ENCODE assay signal across 8 cellular contexts in the genomic region with DNA sequence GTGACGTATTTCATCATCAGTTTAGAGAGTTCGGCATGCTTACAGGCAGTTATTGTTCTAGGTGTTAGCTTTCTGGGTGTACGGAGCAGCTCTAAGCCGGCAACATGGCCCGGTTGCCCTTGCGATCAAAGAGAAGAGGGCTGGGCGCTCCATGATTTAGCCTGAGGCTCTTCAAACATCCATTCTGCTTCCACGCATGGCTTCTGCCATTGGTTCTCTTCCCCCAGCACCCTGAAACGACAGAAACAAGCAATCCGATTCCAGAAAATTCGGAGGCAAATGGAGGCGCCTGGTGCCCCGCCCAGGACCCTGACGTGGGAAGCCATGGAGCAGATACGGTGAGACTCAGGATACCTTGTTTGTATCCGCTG. TPM values are rescaled to one million over a fixed set of nuclear protein-coding genes. Genes with fewer than 3 reads are reported as not detected.
DNase-seq lines count a peak whose midpoint lies in the region; ATAC-seq, FAIRE-seq and TF ChIP-seq lines count a peak whose summit lies in the region.

No MANE protein-coding gene starts in this region.

- no peaks in the 10 kb centered on the region for H3K27me3 ChIP-seq in mammary epithelial cell (ENCODE audit: insufficient read depth, low read length)

- TF ChIP-seq CTCF in mammary epithelial cell (conservative IDR thresholded peaks at IDR 0.05 in 1 of 2, IDR thresholded peaks at IDR 0.05 in 1 of 2; ENCODE audit: extremely low read depth in 1 of 2, insufficient read depth in 1 of 2, low read depth in 1 of 2, low read length in 2 of 2), result no peak

- intact Hi-C loops in mammary epithelial cell (cut with micrococcal nuclease), result no loop called here

- peaks cover 37% of the 10 kb centered on the region for H3K4me1 ChIP-seq in mammary epithelial cell (ENCODE audit: insufficient read depth, low read length)

- peaks cover 26% of the 10 kb centered on the region for H3K36me3 Mint-ChIP-seq in T-cell

- H3K27me3 Mint-ChIP-seq in T-cell, result no peaks in the 10 kb centered on the region

- TF ChIP-seq POLR2A in GM12891 (IDR thresholded peaks at IDR 0.05; ENCODE audit: low read depth, low read length), result no peak

- in situ Hi-C loops in mammary epithelial cell (cut with MboI; ENCODE audit: low sequenced_read_pairs in 2 of 2), result no loop called here

- peak overlapping the region; percentile 63 for H3K9ac ChIP-seq in mammary epithelial cell (ENCODE audit: insufficient read depth, low read length)

- FAIRE-seq in GM12891 (lab: Jason Lieb, UNC), result no peak

- H3K4me3 Mint-ChIP-seq in T-cell, result peak overlapping the region; percentile 95 to 97 (median 95)

- peak overlapping the region; percentile 70 for H3K27ac ChIP-seq in mammary epithelial cell (ENCODE audit: insufficient read depth, low read depth, low read length)

- H4K20me1 ChIP-seq in mammary epithelial cell (ENCODE audit: insufficient read depth, low read length), result no peaks in the 10 kb centered on the region

- peak; percentile 14 for ATAC-seq in HG03354 (IDR thresholded peaks at IDR 0.05; ENCODE audit: poor library complexity, severe bottlenecking, unreplicated experiment)
- peak; percentile 26 to 39 (median 36) for ATAC-seq in T-cell (replicated peaks in 1 of 4)

- DNase-seq in activated effector memory CD4-positive, alpha-beta T cell treated with anti-CD3 and anti-CD28 coated beads, Interleukin-2, amount 50 U/mL, for 16 hours, result peak; percentile 85
- no peak for DNase-seq in activated effector memory CD4-positive, alpha-beta T cell treated with Interleukin-2 at 50 U/mL for 16 hours
- DNase-seq in T-cell (peak in 21 of 34 experiments; percentile 3 to 56 (median 28)), mammary epithelial cell (no peak), kidney tubule cell (ENCODE audit: low spot score) (peak; percentile 50), GM12891 (ENCODE audit: insufficient read length, low spot score) (no peak)
- DNase-seq in stimulated activated CD4-positive, alpha-beta T cell treated with anti-CD3 and anti-CD28 coated beads, Interleukin-1b, Interleukin-23, amount 100 ng/mL, for 4 hours (ENCODE audit: low read depth in 2 of 2), result peak; percentile 4 to 26

- POLR2A ChIA-PET in T-cell (lab: Charles Lee), result interaction anchor here in 1 of 2 donors (0.6 to 2.0 kb wide), 2 partner anchors 33 to 122 kb away, joined by 3 to 18 read pairs; a partner anchor contains a TSS

- BruUV-seq in mammary epithelial cell (replicated peaks; lab: Mats Ljungman, UMichigan), result no TSS peak

- 2% methylated on average over 13 of the region's 16 CpGs for WGBS in mammary epithelial cell (ENCODE audit: low coverage, missing lambda C conversion rate)

- peak overlapping the region; percentile 90 for H3K4me2 ChIP-seq in mammary epithelial cell (ENCODE audit: insufficient read depth, low read depth, low read length)

- peak overlapping the region; percentile 55 to 64 (median 58) for H3K4me3 ChIP-seq in mammary epithelial cell (replicated peaks in 1 of 3; ENCODE audit: insufficient read depth in 1 of 3, low read depth in 2 of 3, low read length in 3 of 3)

- peak overlapping the region; percentile 78 for H2AFZ ChIP-seq in mammary epithelial cell (ENCODE audit: low read depth, low read length)

- no peaks in the 10 kb centered on the region for H3K9me3 Mint-ChIP-seq in T-cell

- peaks cover 17% of the 10 kb centered on the region for H3K36me3 ChIP-seq in mammary epithelial cell (ENCODE audit: insufficient read depth, low read length)

- CTCF ChIA-PET in T-cell (lab: Charles Lee) (interaction anchor here in 1 of 2 donors (0.6 to 1.1 kb wide), 3 partner anchors 35 to 688 kb away, joined by 3 to 6 read pairs (median 4); a partner anchor contains a TSS), mammary epithelial cell (lab: Charles Lee; ENCODE audit: low non-redundant PET) (no interaction called here)

- H3K4me1 Mint-ChIP-seq in T-cell, result peaks cover 52 to 59% (median 57%) of the 10 kb centered on the region in 3 donors

- peaks cover 50% of the 10 kb centered on the region for H3K79me2 ChIP-seq in mammary epithelial cell (ENCODE audit: insufficient read depth, low read length)

- dilution Hi-C loops in mammary epithelial cell (cut with HindIII; ENCODE audit: low sequenced_read_pairs), result no loop called here

- H3K9me3 ChIP-seq in mammary epithelial cell (replicated peaks; ENCODE audit: insufficient read depth, low read length), result no peaks in the 10 kb centered on the region

- peak overlapping the region; percentile 98 to 99 for H3K27ac Mint-ChIP-seq in T-cell

TF ChIP-seq in GM12891, 5 proteins besides CTCF, POLR2A, EP300 and RAD21:
- TF ChIP-seq TAF1 (IDR thresholded peaks at IDR 0.05; ENCODE audit: low read depth, low read length) (no peak), PAX5 (IDR thresholded peaks at IDR 0.05; ENCODE audit: insufficient read depth, low read length, severe bottlenecking) (no peak), POU2F2 (IDR thresholded peaks at IDR 0.05; ENCODE audit: low read depth, low read length) (no peak), POLR2AphosphoS5 (IDR thresholded peaks at IDR 0.05; ENCODE audit: low read depth, low read length) (no peak), SPI1 (IDR thresholded peaks at IDR 0.05; ENCODE audit: low read depth, low read length) (no peak)

RNA-seq across cellular contexts. Expression of a gene that starts 0.6 kb away (rescaled TPM):
- 10 to 100 TPM; 44.5 to 53.1 (median 46.1) TPM for total RNA-seq in T-cell
- 10 to 100 TPM; 55.3 to 77.2 TPM for total RNA-seq in mammary epithelial cell
- polyA plus RNA-seq in mammary epithelial cell, result 36.4 TPM
- polyA minus RNA-seq in mammary epithelial cell, result 11.9 TPM
- 16.2 TPM for polyA plus RNA-seq in GM12891 (2012; ENCODE audit: low read depth, missing spikeins)

RNA-seq across cellular contexts. Expression of a gene that starts 16.7 kb away (rescaled TPM):
- total RNA-seq in T-cell, result 1 to 10 TPM in 2 of 5 donors, under 1 TPM in 3; 0.46 to 1.7 (median 0.70) TPM
- total RNA-seq in mammary epithelial cell, result under 1 TPM; 0.17 to 0.21 TPM
- 0.02 TPM for polyA plus RNA-seq in mammary epithelial cell
- not detected for polyA minus RNA-seq in mammary epithelial cell
- polyA plus RNA-seq in GM12891 (2012; ENCODE audit: low read depth, missing spikeins), result 0.06 TPM

RNA-seq across cellular contexts. Expression of a gene that starts 32.0 kb away (rescaled TPM):
- total RNA-seq in T-cell, result 10 to 100 TPM in 3 of 5 donors, 1 to 10 TPM in 2; 7.9 to 14.5 (median 12.1) TPM
- total RNA-seq in mammary epithelial cell, result 1 to 10 TPM; 3.9 to 6.8 TPM
- polyA plus RNA-seq in mammary epithelial cell, result 2.6 TPM
- 7.6 TPM for polyA minus RNA-seq in mammary epithelial cell
- polyA plus RNA-seq in GM12891 (2012; ENCODE audit: low read depth, missing spikeins), result 2.0 TPM

RNA-seq across cellular contexts. Expression of a gene that starts 32.3 kb away (rescaled TPM):
- total RNA-seq in T-cell (100 to 1,000 TPM; 112 to 201 (median 139) TPM), mammary epithelial cell (10 to 100 TPM; 14.8 to 74.6 TPM)
- 115 TPM for polyA plus RNA-seq in mammary epithelial cell
- 42.4 TPM for polyA minus RNA-seq in mammary epithelial cell
- polyA plus RNA-seq in GM12891 (2012; ENCODE audit: low read depth, missing spikeins), result 88.7 TPM

Comparison
In these comparisons a context has a peak if more than half of its experiments do, and no peak if none do; other contexts are left out.
1. DNase-seq: peak in activated effector memory CD4-positive, alpha-beta T cell treated with anti-CD3 and anti-CD28 coated beads, Interleukin-2, amount 50 U/mL, for 16 hours (single experiment), T-cell (21 of 34), kidney tubule cell (single experiment) and stimulated activated CD4-positive, alpha-beta T cell treated with anti-CD3 and anti-CD28 coated beads, Interleukin-1b, Interleukin-23, amount 100 ng/mL, for 4 hours (2 of 2); none in activated effector memory CD4-positive, alpha-beta T cell treated with Interleukin-2 at 50 U/mL for 16 hours (single experiment), mammary epithelial cell (single experiment) and GM12891 (single experiment).